In the genomic region with DNA sequence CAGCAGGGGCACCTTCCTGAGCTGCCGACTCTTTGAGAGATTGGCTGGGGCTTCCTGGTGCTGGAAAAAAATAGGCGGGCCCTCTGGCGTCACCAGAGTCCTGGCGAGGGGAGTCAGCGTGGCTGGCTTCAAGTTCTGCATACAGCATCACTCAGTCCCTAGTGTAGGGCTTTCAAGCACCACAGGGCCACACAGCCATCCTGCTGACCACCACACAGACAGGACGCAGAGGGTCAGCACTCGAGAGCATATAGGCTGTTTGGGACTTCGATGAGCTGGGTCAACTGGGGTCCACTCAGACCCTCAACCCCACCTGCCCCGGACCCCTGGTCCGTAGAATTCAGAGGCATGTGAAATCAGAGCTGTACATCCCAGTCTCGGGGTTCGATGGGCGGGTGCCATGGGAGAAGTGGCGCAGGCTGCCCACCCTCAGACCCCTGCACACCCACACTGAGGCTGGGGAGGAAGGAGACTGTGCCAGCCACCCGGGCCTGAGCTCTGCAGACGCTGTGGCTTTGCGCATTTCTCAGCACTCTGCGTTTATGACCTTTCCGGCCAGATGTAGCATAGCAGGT, we compare ENCODE assay signal across 18 cellular contexts.
DNase-seq lines count a peak whose midpoint lies in the region; ATAC-seq, FAIRE-seq and TF ChIP-seq lines count a peak whose summit lies in the region.
"Had no signal": no experiment of that assay in that cellular context is flagged by ENCODE, and none has a peak within 500 bp of the region (broad histone marks: within the 10 kb centered on the region; RNA-seq: fewer than 3 reads in every experiment).

No MANE protein-coding gene starts in this region.

- H4K91ac ChIP-seq in IMR-90 (ENCODE audit: insufficient read depth, low read depth, low read length): no peak overlapping the region

- no peak overlapping the region for H2BK120ac ChIP-seq in IMR-90 (ENCODE audit: low read depth, low read length)

- CTCF ChIA-PET in IMR-90 (lab: Yijun Ruan, JAX): no interaction called here

- H2AK5ac ChIP-seq in IMR-90 (ENCODE audit: low read depth, low read length): no peak overlapping the region

- ATAC-seq in IMR-90 (ENCODE audit: low read depth) (no peak), lower lobe of right lung (no peak)
- ATAC-seq: GM12878 had no signal

- H3K4ac ChIP-seq in IMR-90 (ENCODE audit: low read depth, low read length): no peak overlapping the region

- no peak overlapping the region for H3K4me2 ChIP-seq in IMR-90 (ENCODE audit: low read depth, low read length)

- no peak for FAIRE-seq in kidney (lab: Jason Lieb, UNC)
- FAIRE-seq: GM12878, GM19239, H1 had no signal

- 50% methylated on average over 1 of the region's 19 CpGs; no CpG with 5 or more reads in 1 of the 2 experiments for WGBS in IMR-90 (ENCODE audit: extremely low coverage in 2 of 2, insufficient read length in 1 of 2), 2 experiments

- H3K9ac ChIP-seq in IMR-90 (ENCODE audit: low read depth, low read length) (no peak overlapping the region), kidney (ENCODE audit: low read length in 2 of 2) (no peak overlapping the region)
- H3K9ac ChIP-seq: GM23248 had no signal

- in situ Hi-C loops in IMR-90 (cut with MboI; ENCODE audit: low sequenced_read_pairs): no loop called here

- no peak overlapping the region for H3K23ac ChIP-seq in IMR-90 (ENCODE audit: low read depth, low read length)

- POLR2A ChIA-PET in IMR-90 (lab: Charles Lee; ENCODE audit: unreplicated experiment): no interaction called here

- H3K14ac ChIP-seq in IMR-90 (replicated peaks; ENCODE audit: low read depth, low read length): no peak overlapping the region

- H2BK20ac ChIP-seq in IMR-90 (ENCODE audit: low read depth, low read length): no peak overlapping the region

- H2BK15ac ChIP-seq in IMR-90 (ENCODE audit: low read depth, low read length): no peak overlapping the region

- dilution Hi-C loops in IMR-90 (cut with HindIII; ENCODE audit: low sequenced_read_pairs, unreplicated experiment): no loop called here

- no peak overlapping the region for H2AFZ ChIP-seq in IMR-90 (replicated peaks; ENCODE audit: low read length, poor library complexity)
- H2AFZ ChIP-seq: GM23248 had no signal

- H3K56ac ChIP-seq in IMR-90 (ENCODE audit: extremely low read depth, insufficient read depth, low read length): no peak overlapping the region

- no peak for TF ChIP-seq CTCF in IMR-90 (conservative IDR thresholded peaks at IDR 0.05; ENCODE audit: low read depth, low read length)
- no peak for TF ChIP-seq CTCF in kidney (IDR thresholded peaks at IDR 0.05; ENCODE audit: borderline replicate concordance, extremely low read depth, insufficient read depth)
- TF ChIP-seq CTCF in lower lobe of right lung (IDR thresholded peaks at IDR 0.05): no peak

- BruUV-seq in IMR-90 (replicated peaks; lab: Mats Ljungman, UMichigan): no TSS peak

- H3K4me1 ChIP-seq in IMR-90 (ENCODE audit: control insufficient read depth, insufficient read depth, low read length) (no peaks in the 10 kb centered on the region), kidney (ENCODE audit: control insufficient read depth in 1 of 2, insufficient read depth in 1 of 2, low read depth in 1 of 2, low read length in 2 of 2) (no peaks in the 10 kb centered on the region), lower lobe of right lung (no peaks in the 10 kb centered on the region), SJCRH30 (no peaks in the 10 kb centered on the region)
- H3K4me1 ChIP-seq: Caco-2 had no signal

- no peak overlapping the region for H4K8ac ChIP-seq in IMR-90 (ENCODE audit: low read depth in 2 of 2, low read length in 2 of 2)

- H3K79me1 ChIP-seq in IMR-90 (ENCODE audit: low read depth in 1 of 2, low read length in 2 of 2): no peaks in the 10 kb centered on the region

- TF ChIP-seq POLR2A in IMR-90 (IDR thresholded peaks at IDR 0.05; ENCODE audit: low read depth, low read length): no peak

- intact Hi-C loops in IMR-90 (cut with micrococcal nuclease) (no loop called here), kidney (cut with DNase I) (no loop called here), lower lobe of right lung (cut with DNase I) (no loop called here)

- no peaks in the 10 kb centered on the region for H3K9me1 ChIP-seq in IMR-90 (ENCODE audit: insufficient read depth, low read length)

- DNase-seq in IMR-90 (no peak), kidney (peak; percentile 46), lower lobe of right lung (peak; percentile 29), SJCRH30 (no peak), COLO668 (lab: John Stamatoyannopoulos, UW; ENCODE audit: unreplicated experiment) (no peak)
- DNase-seq in activated T-cell treated with anti-CD3 and anti-CD28 coated beads, Interleukin-2, amount 50 U/mL, for 1 hour: no peak
- DNase-seq: Caco-2; CD4-positive, alpha-beta memory T cell; DMS153; DMS79; EL; GDM1; H7; HCEC 1CT had no signal

- no peaks in the 10 kb centered on the region for H4K20me1 ChIP-seq in IMR-90 (ENCODE audit: insufficient read depth, low read length)

- no peak for TF ChIP-seq RAD21 in IMR-90 (IDR thresholded peaks at IDR 0.05; ENCODE audit: low read length)

- no peak overlapping the region for H2BK5ac ChIP-seq in IMR-90 (ENCODE audit: low read depth, low read length, poor library complexity, severe bottlenecking)

- H3K36me3 ChIP-seq in IMR-90 (ENCODE audit: control insufficient read depth, insufficient read depth, low read length) (no peaks in the 10 kb centered on the region), kidney (ENCODE audit: control insufficient read depth in 1 of 2, insufficient read depth in 2 of 2, low read length in 2 of 2) (no peaks in the 10 kb centered on the region), lower lobe of right lung (no peaks in the 10 kb centered on the region), SJCRH30 (no peaks in the 10 kb centered on the region)

- H3K27me3 ChIP-seq in IMR-90 (ENCODE audit: control insufficient read depth, insufficient read depth, low read length) (no peaks in the 10 kb centered on the region), lower lobe of right lung (ENCODE audit: low read depth) (no peaks in the 10 kb centered on the region), SJCRH30 (no peaks in the 10 kb centered on the region)

- H3K9me3 ChIP-seq in IMR-90 (ENCODE audit: control insufficient read depth, insufficient read depth, low read length) (peaks cover 72% of the 10 kb centered on the region), kidney (ENCODE audit: control insufficient read depth in 1 of 2, low read length in 2 of 2) (no peaks in the 10 kb centered on the region), lower lobe of right lung (no peaks in the 10 kb centered on the region), SJCRH30 (replicated peaks) (no peaks in the 10 kb centered on the region)
- H3K9me3 ChIP-seq: Caco-2 had no signal

- no peak overlapping the region for H3K27ac ChIP-seq in IMR-90 (ENCODE audit: insufficient read depth, low read length)
- no peak overlapping the region for H3K27ac ChIP-seq in kidney (ENCODE audit: low read depth in 2 of 2, low read length in 2 of 2)
- H3K27ac ChIP-seq in lower lobe of right lung: no peak overlapping the region
- H3K27ac ChIP-seq in SJCRH30: no peak overlapping the region
- H3K27ac ChIP-seq: GM23248 had no signal

- no peak overlapping the region for H3K18ac ChIP-seq in IMR-90 (ENCODE audit: low read depth, low read length)

- no peak overlapping the region for H4K5ac ChIP-seq in IMR-90 (ENCODE audit: low read depth, low read length)

- H3K4me3 ChIP-seq in IMR-90 (ENCODE audit: insufficient read depth, low read depth, low read length) (no peak overlapping the region), kidney (ENCODE audit: low read length in 2 of 2) (no peak overlapping the region), lower lobe of right lung (no peak overlapping the region), SJCRH30 (no peak overlapping the region)
- H3K4me3 ChIP-seq: GM12878, GM23248 had no signal

- peak overlapping the region; percentile 28 for H2AK9ac ChIP-seq in IMR-90 (replicated peaks; ENCODE audit: low read depth, low read length, poor library complexity)

TF ChIP-seq in IMR-90, 13 proteins besides CTCF, POLR2A, EP300 and RAD21:
- no peak for TF ChIP-seq CHD1 (IDR thresholded peaks at IDR 0.05; ENCODE audit: low read depth, low read length)
- TF ChIP-seq NFE2L2 (IDR thresholded peaks at IDR 0.05; ENCODE audit: low read depth, low read length): no peak
- no peak for TF ChIP-seq FOS (IDR thresholded peaks at IDR 0.05; ENCODE audit: low read depth, low read length)

Comparison
In these comparisons a context has a peak if more than half of its experiments do, and no peak if none do; other contexts are left out.
1. DNase-seq: peak in kidney (single experiment) and lower lobe of right lung (single experiment); none in IMR-90 (single experiment), SJCRH30 (0 of 2), COLO668 (single experiment) and activated T-cell treated with anti-CD3 and anti-CD28 coated beads, Interleukin-2, amount 50 U/mL, for 1 hour (single experiment).